ENCODE assay signal across 2 cellular contexts in genomic region chr15:77066961-77067690, GRCh38.
TF ChIP-seq lines count a peak whose summit lies in the region.

No MANE protein-coding gene starts in this region.

TF ChIP-seq in SK-N-SH treated with all-trans-retinoic acid at 6 μM for 48 hours, 23 proteins besides CTCF, POLR2A, EP300 and RAD21 (continued from another document):
- TF ChIP-seq, protein P1, sequence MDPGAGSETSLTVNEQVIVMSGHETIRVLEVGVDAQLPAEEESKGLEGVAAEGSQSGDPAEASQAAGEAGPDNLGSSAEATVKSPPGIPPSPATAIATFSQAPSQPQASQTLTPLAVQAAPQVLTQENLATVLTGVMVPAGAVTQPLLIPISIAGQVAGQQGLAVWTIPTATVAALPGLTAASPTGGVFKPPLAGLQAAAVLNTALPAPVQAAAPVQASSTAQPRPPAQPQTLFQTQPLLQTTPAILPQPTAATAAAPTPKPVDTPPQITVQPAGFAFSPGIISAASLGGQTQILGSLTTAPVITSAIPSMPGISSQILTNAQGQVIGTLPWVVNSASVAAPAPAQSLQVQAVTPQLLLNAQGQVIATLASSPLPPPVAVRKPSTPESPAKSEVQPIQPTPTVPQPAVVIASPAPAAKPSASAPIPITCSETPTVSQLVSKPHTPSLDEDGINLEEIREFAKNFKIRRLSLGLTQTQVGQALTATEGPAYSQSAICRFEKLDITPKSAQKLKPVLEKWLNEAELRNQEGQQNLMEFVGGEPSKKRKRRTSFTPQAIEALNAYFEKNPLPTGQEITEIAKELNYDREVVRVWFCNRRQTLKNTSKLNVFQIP (CRISPR knock-in tag; IDR thresholded peaks at IDR 0.05; ENCODE audit: borderline replicate concordance, low read depth), result no peak
- no peak for TF ChIP-seq ZNF565 (CRISPR knock-in tag; conservative IDR thresholded peaks at IDR 0.05; ENCODE audit: low read depth)

TF ChIP-seq in HepG2, 621 proteins besides CTCF, POLR2A, EP300 and RAD21 (continued from another document):
- TF ChIP-seq SIN3A (IDR thresholded peaks at IDR 0.05; ENCODE audit: borderline replicate concordance, low read depth, low read length), result no peak
- no peak for TF ChIP-seq IRF1 (CRISPR knock-in tag; IDR thresholded peaks at IDR 0.05; ENCODE audit: low read depth)
- no peak for TF ChIP-seq ZNF224 (CRISPR knock-in tag; IDR thresholded peaks at IDR 0.05)
- no peak for TF ChIP-seq LBX2 (CRISPR knock-in tag; IDR thresholded peaks at IDR 0.05; ENCODE audit: borderline replicate concordance)
- TF ChIP-seq SOX13 (IDR thresholded peaks at IDR 0.05), result no peak
- TF ChIP-seq SOX13 (CRISPR knock-in tag; conservative IDR thresholded peaks at IDR 0.05 in 1 of 2, IDR thresholded peaks at IDR 0.05 in 1 of 2), result peak in 1 of 2 experiments; percentile 47; a peak in 1 of 4 replicates
- no peak for TF ChIP-seq GLMP (CRISPR knock-in tag; IDR thresholded peaks at IDR 0.05; ENCODE audit: borderline replicate concordance)
- no peak for TF ChIP-seq ZNF232 (CRISPR knock-in tag; IDR thresholded peaks at IDR 0.05; ENCODE audit: borderline replicate concordance)
- no peak for TF ChIP-seq SOX6 (IDR thresholded peaks at IDR 0.05)
- TF ChIP-seq SOX6 (CRISPR knock-in tag; IDR thresholded peaks at IDR 0.05), result peak; percentile 10; the same call in 1 of the 2 replicates
- 0 out of 2 replicates have a peak, but pooled peaks have one; percentile 27 for TF ChIP-seq ISL2 (CRISPR knock-in tag; IDR thresholded peaks at IDR 0.05)
- no peak for TF ChIP-seq KLF16 (CRISPR knock-in tag; IDR thresholded peaks at IDR 0.05)
- TF ChIP-seq, protein P2, sequence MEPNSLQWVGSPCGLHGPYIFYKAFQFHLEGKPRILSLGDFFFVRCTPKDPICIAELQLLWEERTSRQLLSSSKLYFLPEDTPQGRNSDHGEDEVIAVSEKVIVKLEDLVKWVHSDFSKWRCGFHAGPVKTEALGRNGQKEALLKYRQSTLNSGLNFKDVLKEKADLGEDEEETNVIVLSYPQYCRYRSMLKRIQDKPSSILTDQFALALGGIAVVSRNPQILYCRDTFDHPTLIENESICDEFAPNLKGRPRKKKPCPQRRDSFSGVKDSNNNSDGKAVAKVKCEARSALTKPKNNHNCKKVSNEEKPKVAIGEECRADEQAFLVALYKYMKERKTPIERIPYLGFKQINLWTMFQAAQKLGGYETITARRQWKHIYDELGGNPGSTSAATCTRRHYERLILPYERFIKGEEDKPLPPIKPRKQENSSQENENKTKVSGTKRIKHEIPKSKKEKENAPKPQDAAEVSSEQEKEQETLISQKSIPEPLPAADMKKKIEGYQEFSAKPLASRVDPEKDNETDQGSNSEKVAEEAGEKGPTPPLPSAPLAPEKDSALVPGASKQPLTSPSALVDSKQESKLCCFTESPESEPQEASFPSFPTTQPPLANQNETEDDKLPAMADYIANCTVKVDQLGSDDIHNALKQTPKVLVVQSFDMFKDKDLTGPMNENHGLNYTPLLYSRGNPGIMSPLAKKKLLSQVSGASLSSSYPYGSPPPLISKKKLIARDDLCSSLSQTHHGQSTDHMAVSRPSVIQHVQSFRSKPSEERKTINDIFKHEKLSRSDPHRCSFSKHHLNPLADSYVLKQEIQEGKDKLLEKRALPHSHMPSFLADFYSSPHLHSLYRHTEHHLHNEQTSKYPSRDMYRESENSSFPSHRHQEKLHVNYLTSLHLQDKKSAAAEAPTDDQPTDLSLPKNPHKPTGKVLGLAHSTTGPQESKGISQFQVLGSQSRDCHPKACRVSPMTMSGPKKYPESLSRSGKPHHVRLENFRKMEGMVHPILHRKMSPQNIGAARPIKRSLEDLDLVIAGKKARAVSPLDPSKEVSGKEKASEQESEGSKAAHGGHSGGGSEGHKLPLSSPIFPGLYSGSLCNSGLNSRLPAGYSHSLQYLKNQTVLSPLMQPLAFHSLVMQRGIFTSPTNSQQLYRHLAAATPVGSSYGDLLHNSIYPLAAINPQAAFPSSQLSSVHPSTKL (CRISPR knock-in tag; IDR thresholded peaks at IDR 0.05), result peak; percentile 36; the same call in 1 of the 2 replicates
- no peak for TF ChIP-seq SCMH1 (CRISPR knock-in tag; IDR thresholded peaks at IDR 0.05; ENCODE audit: borderline replicate concordance)
- TF ChIP-seq NR2F1 (CRISPR knock-in tag; IDR thresholded peaks at IDR 0.05), result 0 out of 4 replicates have a peak, but pooled peaks of 1 of the 2 experiments have one; percentile 26
- TF ChIP-seq NR2C2 (CRISPR knock-in tag; IDR thresholded peaks at IDR 0.05; ENCODE audit: borderline replicate concordance), result 0 out of 2 replicates have a peak, but pooled peaks have one; percentile 17
- TF ChIP-seq SALL1 (CRISPR knock-in tag; IDR thresholded peaks at IDR 0.05), result no peak
- no peak for TF ChIP-seq ZNF17 (CRISPR knock-in tag; IDR thresholded peaks at IDR 0.05)
- no peak for TF ChIP-seq CEBPZ (IDR thresholded peaks at IDR 0.05; ENCODE audit: low read length)
- TF ChIP-seq NR2F2 (IDR thresholded peaks at IDR 0.05; ENCODE audit: borderline replicate concordance, low read depth), result peak; percentile 48; the same call in 1 of the 2 replicates
- TF ChIP-seq, protein P3, sequence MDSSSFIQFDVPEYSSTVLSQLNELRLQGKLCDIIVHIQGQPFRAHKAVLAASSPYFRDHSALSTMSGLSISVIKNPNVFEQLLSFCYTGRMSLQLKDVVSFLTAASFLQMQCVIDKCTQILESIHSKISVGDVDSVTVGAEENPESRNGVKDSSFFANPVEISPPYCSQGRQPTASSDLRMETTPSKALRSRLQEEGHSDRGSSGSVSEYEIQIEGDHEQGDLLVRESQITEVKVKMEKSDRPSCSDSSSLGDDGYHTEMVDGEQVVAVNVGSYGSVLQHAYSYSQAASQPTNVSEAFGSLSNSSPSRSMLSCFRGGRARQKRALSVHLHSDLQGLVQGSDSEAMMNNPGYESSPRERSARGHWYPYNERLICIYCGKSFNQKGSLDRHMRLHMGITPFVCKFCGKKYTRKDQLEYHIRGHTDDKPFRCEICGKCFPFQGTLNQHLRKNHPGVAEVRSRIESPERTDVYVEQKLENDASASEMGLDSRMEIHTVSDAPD (CRISPR knock-in tag; IDR thresholded peaks at IDR 0.05), result no peak
- TF ChIP-seq KMT2B (CRISPR knock-in tag; IDR thresholded peaks at IDR 0.05), result no peak
- peak; percentile 36; the same call in 1 of the 2 replicates for TF ChIP-seq SAP130 (CRISPR knock-in tag; IDR thresholded peaks at IDR 0.05; ENCODE audit: low read depth)
- peak; percentile 32; the same call in 1 of the 2 replicates for TF ChIP-seq TBX3 (IDR thresholded peaks at IDR 0.05; ENCODE audit: borderline replicate concordance)
- TF ChIP-seq ERF (CRISPR knock-in tag; IDR thresholded peaks at IDR 0.05), result no peak
- TF ChIP-seq HNF4A (CRISPR knock-in tag; IDR thresholded peaks at IDR 0.05), result peak; percentile 67; the same call in 1 of the 2 replicates
- no peak for TF ChIP-seq MXD1 (CRISPR knock-in tag; IDR thresholded peaks at IDR 0.05)
- TF ChIP-seq PRDM4 (CRISPR knock-in tag; IDR thresholded peaks at IDR 0.05; ENCODE audit: borderline replicate concordance), result no peak
- no peak for TF ChIP-seq NCOA5 (CRISPR knock-in tag; IDR thresholded peaks at IDR 0.05)
- no peak for TF ChIP-seq ZNF329 (CRISPR knock-in tag; IDR thresholded peaks at IDR 0.05; ENCODE audit: low read depth)
- 0 out of 2 replicates have a peak, but pooled peaks have one; percentile 14 for TF ChIP-seq HDAC1 (CRISPR knock-in tag; IDR thresholded peaks at IDR 0.05)
- TF ChIP-seq TCF12 (IDR thresholded peaks at IDR 0.05), result no peak
- TF ChIP-seq TCF12 (CRISPR knock-in tag; IDR thresholded peaks at IDR 0.05), result no peak
- TF ChIP-seq MATR3 (CRISPR knock-in tag; IDR thresholded peaks at IDR 0.05), result no peak
- 0 out of 2 replicates have a peak, but pooled peaks have one; percentile 7 for TF ChIP-seq RFX1 (IDR thresholded peaks at IDR 0.05)
- no peak for TF ChIP-seq ATF5 (CRISPR knock-in tag; IDR thresholded peaks at IDR 0.05; ENCODE audit: low read depth)
